In the genomic region with DNA sequence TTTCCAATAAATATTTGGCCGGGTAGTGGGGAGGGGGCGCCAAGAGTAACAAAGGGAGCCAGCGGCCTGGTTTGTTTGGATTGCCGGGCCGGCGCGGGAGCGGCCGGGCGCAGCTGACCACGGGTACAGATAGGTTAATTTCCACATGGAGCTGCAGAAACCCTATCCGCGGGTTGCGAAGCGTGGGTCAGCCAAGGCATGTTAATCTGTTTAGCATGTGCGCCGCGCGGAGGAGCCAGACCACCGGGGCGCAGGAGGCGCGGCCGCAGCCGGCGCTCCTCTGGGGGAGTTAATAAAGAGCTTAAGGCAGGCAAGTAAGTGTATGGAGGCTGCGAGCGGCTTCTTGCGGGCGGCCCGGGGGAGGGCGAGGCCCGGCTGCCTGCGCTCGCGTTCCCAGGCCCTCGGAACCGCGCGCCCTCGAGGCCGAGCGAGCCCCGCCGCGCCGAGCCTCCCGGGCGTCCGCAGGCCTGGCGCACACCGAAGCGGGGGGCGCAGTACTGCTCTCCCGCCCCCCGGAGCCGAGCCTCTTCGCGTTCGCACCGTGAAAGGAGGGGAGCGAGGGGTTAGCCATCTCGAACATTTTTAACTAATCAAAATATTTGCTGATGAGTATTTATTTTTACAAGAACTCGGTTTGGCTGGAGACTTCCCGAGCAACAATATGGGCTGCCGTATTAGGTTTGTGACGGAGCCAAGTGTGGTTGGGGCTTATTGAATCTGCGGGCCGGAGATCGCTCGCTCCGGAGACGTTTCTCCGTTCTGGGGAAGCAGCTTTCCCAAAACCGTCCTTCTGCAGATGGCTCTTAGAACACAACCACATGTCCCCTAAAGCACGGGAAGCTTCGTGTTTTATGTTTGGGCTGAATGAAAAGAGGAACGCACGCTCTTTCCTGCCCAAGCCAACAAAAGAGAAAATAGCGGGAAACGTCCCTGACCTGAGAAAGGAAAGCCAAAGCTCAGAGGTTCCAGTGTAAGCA, we compare ENCODE assay signal across 9 cellular contexts. TPM values are rescaled to one million over a fixed set of nuclear protein-coding genes. Genes with fewer than 3 reads are reported as not detected.
A peak's percentile ranks its signal among the peaks of the same experiment; 100 is the strongest.
DNase-seq lines count a peak whose midpoint lies in the region; ATAC-seq and TF ChIP-seq lines count a peak whose summit lies in the region.
"Had no signal": no experiment of that assay in that cellular context is flagged by ENCODE, and none has a peak within 500 bp of the region (broad histone marks: within the 10 kb centered on the region; RNA-seq: fewer than 3 reads in every experiment).

No MANE protein-coding gene starts in this region.

- peak overlapping the region; percentile 88 for H2AFZ ChIP-seq in GM23248

- peak overlapping the region; percentile 63 for H3K9ac ChIP-seq in GM23248

- H3K27me3 ChIP-seq in GM23248 (replicated peaks; ENCODE audit: insufficient read depth): no peaks in the 10 kb centered on the region
- H3K27me3 ChIP-seq in dorsolateral prefrontal cortex: peaks cover 0 to 100% (median 91%) of the 10 kb centered on the region in 45 donors

- no peaks in the 10 kb centered on the region for H3K9me2 ChIP-seq in GM23248 (ENCODE audit: insufficient read depth)

- no peaks in the 10 kb centered on the region; the same call in 1 of the 2 replicates for H3F3A ChIP-seq in GM23248 (ENCODE audit: insufficient read depth)

- H3K9me3 ChIP-seq in GM23248 (ENCODE audit: low read depth) (no peaks in the 10 kb centered on the region), mucosa of descending colon (no peaks in the 10 kb centered on the region)

- 8% methylated on average over 70 to 72 of the region's 81 CpGs for WGBS in GM23248 (ENCODE audit: low coverage in 1 of 2, low lambda C conversion rate in 2 of 2, missing lambda C conversion rate in 2 of 2), 2 experiments

- peak overlapping the region; percentile 73 for H3K4me2 ChIP-seq in GM23248 (ENCODE audit: unreplicated experiment)

- in situ Hi-C loops in GM23248 (cut with MboI): no loop called here

- intact Hi-C loops in dorsolateral prefrontal cortex (cut with DNase I) (no loop called here), mucosa of descending colon (cut with DNase I, micrococcal nuclease) (no loop called here)

- H3K36me3 ChIP-seq in GM23248 (ENCODE audit: low read depth) (no peaks in the 10 kb centered on the region), mucosa of descending colon (ENCODE audit: low read depth) (no peaks in the 10 kb centered on the region)

- H3K4me3 ChIP-seq in GM23248 (peak overlapping the region; percentile 62), dorsolateral prefrontal cortex (peak overlapping the region in 40 of 59 donors; percentile 1 to 57 (median 32)), mucosa of descending colon (no peak overlapping the region)

- DNase-seq in GM23248: peak; percentile 76
- DNase-seq in dorsolateral prefrontal cortex: no peak
- no peak for DNase-seq in mucosa of descending colon
- DNase-seq in cerebellar nuclear complex (lab: John Stamatoyannopoulos, UW): no peak
- no peak for DNase-seq in NCI-H748 treated with DMSO at 0.1 percent for 48 hours (lab: John Stamatoyannopoulos, UW)
- DNase-seq: T-helper 9 cell had no signal

- peak; percentile 28 for ATAC-seq in mucosa of descending colon
- no peak for ATAC-seq in GM19455 (IDR thresholded peaks at IDR 0.05; ENCODE audit: unreplicated experiment)
- no peak for ATAC-seq in GM18519 (IDR thresholded peaks at IDR 0.05; ENCODE audit: low FRiP score, unreplicated experiment)

- H3K27ac ChIP-seq in 22Rv1 (no peak overlapping the region), GM23248 (peak overlapping the region; percentile 14), dorsolateral prefrontal cortex (peak overlapping the region in 8 of 59 donors; percentile 12 to 73 (median 29))

- H3K4me1 ChIP-seq in GM23248 (ENCODE audit: insufficient read depth): peaks cover 28% of the 10 kb centered on the region
- H3K4me1 ChIP-seq in mucosa of descending colon (ENCODE audit: low read depth): peaks cover 10% of the 10 kb centered on the region

- TF ChIP-seq CTCF in 22Rv1 (IDR thresholded peaks at IDR 0.05) (0 out of 2 replicates have a peak, but pooled peaks have one; percentile 3), dorsolateral prefrontal cortex (IDR thresholded peaks at IDR 0.05 in 54 of 56, conservative IDR thresholded peaks at IDR 0.05 in 2 of 56; ENCODE audit: low read depth in 1 of 56, partially characterized antibody in 56 of 56) (no peak), mucosa of descending colon (IDR thresholded peaks at IDR 0.05) (no peak)

- H4K20me1 ChIP-seq in GM23248 (ENCODE audit: insufficient read depth): no peaks in the 10 kb centered on the region

- H3K79me2 ChIP-seq in GM23248 (ENCODE audit: insufficient read depth): no peaks in the 10 kb centered on the region

RNA-seq across cellular contexts. Expression of gene FOXD1, which starts 28.9 kb away (rescaled TPM):
- total RNA-seq in GM23248 (2014; rRNA removed; shearing (Covaris generic)): 50.0 and 53.9 TPM in 2 replicates
- polyA plus RNA-seq in GM23248 (2016; fragmentation: Nextera tagmentation; extraction: Ambion mirVana): 8.0 and 8.5 TPM in 2 replicates
- 10 to 100 TPM in 1 of 120 experiments, 1 to 10 TPM in 110, under 1 TPM in 9; 0.46 to 10.1 (median 2.2) TPM for total RNA-seq in dorsolateral prefrontal cortex
- under 1 TPM in 1 of 3 donors, not detected in 2; 0.16 TPM for total RNA-seq in mucosa of descending colon
